ENCODE assay signal across 9 cellular contexts in the genomic region with DNA sequence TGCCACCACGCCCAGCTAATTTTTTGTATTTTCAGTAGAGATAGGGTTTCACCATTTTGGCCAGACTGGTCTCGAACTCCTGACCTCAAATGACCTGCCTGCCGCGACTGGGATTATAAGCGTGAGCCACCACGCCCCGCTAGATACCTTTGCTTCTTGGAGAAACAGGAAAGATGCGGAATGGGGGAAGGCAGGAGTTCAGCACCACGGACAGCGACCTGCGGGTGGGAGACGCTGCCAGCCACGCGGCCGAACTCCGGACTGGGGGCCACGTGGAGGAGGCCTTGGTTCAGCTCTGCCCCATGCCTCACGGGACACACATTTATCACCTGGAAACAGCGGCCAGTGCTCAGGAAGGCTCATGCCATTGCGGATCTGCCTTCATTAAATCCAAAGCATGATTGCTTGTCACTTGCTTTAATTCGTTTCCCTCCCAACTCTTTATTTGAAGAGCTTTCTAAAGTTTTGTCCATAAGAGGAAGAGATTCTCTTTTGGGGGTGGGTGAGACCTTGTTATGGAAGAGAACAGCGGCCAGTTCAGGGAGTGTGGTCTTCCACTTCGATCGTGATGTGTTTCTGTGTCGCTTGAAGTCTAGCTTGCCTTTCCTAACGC.
DNase-seq lines count a peak whose midpoint lies in the region; ATAC-seq, FAIRE-seq and TF ChIP-seq lines count a peak whose summit lies in the region.
"Had no signal": no experiment of that assay in that cellular context is flagged by ENCODE, and none has a peak within 500 bp of the region (broad histone marks: within the 10 kb centered on the region; RNA-seq: fewer than 3 reads in every experiment).

No MANE protein-coding gene starts in this region.

- CTCF ChIA-PET in HCT116 (lab: Charles Lee) = interaction anchor here (1.8 kb wide), 1 partner anchor 103 kb away, joined by 4 read pairs; no protein-coding TSS in a partner anchor

- no peak for FAIRE-seq in kidney (lab: Jason Lieb, UNC)

- H3K4me3 ChIP-seq in HCT116 (replicated peaks in 1 of 2; ENCODE audit: low read depth in 1 of 2, low read length in 2 of 2) (no peak overlapping the region), mucosa of descending colon (no peak overlapping the region), aorta (ENCODE audit: low read length in 2 of 2) (no peak overlapping the region), kidney (ENCODE audit: low read length in 2 of 2) (no peak overlapping the region)

- H2AFZ ChIP-seq in HCT116 (ENCODE audit: low read depth, low read length, poor library complexity, severe bottlenecking) = no peak overlapping the region

- POLR2A ChIA-PET in HCT116 (lab: Charles Lee) = no interaction called here

- TF ChIP-seq CTCF in HCT116 (IDR thresholded peaks at IDR 0.05 in 2 of 3, conservative IDR thresholded peaks at IDR 0.05 in 1 of 3; ENCODE audit: borderline replicate concordance in 1 of 3, insufficient read depth in 1 of 3, low read depth in 2 of 3, low read length in 2 of 3) = no peak
- no peak for TF ChIP-seq CTCF in mucosa of descending colon (IDR thresholded peaks at IDR 0.05)
- TF ChIP-seq CTCF in kidney (IDR thresholded peaks at IDR 0.05; ENCODE audit: borderline replicate concordance, extremely low read depth, insufficient read depth) = no peak

- H4K20me1 ChIP-seq in HCT116 (ENCODE audit: insufficient read depth) = no peaks in the 10 kb centered on the region

- no TSS peak for BruUV-seq in HCT116 (replicated peaks; lab: Mats Ljungman, UMichigan)

- no peak for DNase-seq in HCT116 (ENCODE audit: low read depth, low spot score)
- DNase-seq in T1000 (lab: John Stamatoyannopoulos, UW) = peak; percentile 41
- DNase-seq in effector CD4-positive, alpha-beta T cell = peak; percentile 19
- peak in 2 of 3 donors; percentile 72 to 76 for DNase-seq in mucosa of descending colon
- peak; percentile 68 to 91 for DNase-seq in aorta
- no peak for DNase-seq in kidney
- DNase-seq in cerebellar nuclear complex (lab: John Stamatoyannopoulos, UW) = no peak

- no peak overlapping the region for H3K27ac ChIP-seq in HCT116 (ENCODE audit: low read depth, low read length)
- no peak overlapping the region for H3K27ac ChIP-seq in aorta (ENCODE audit: low read depth in 1 of 2, low read length in 2 of 2)
- H3K27ac ChIP-seq in kidney (ENCODE audit: low read depth in 2 of 2, low read length in 2 of 2) = no peak overlapping the region
- H3K27ac ChIP-seq: HL-60 had no signal

- H3K36me3 ChIP-seq in HCT116 (ENCODE audit: control insufficient read depth in 1 of 2, insufficient read depth in 2 of 2, low read length in 2 of 2) = no peaks in the 10 kb centered on the region
- no peaks in the 10 kb centered on the region for H3K36me3 ChIP-seq in mucosa of descending colon (ENCODE audit: low read depth)
- no peaks in the 10 kb centered on the region for H3K36me3 ChIP-seq in aorta (ENCODE audit: control insufficient read depth in 1 of 2, insufficient read depth in 2 of 2, low read length in 1 of 2)
- H3K36me3 ChIP-seq in kidney (ENCODE audit: control insufficient read depth in 1 of 2, insufficient read depth in 2 of 2, low read length in 2 of 2) = no peaks in the 10 kb centered on the region

- intact Hi-C loops in HCT116 (cut with micrococcal nuclease) (no loop called here), mucosa of descending colon (cut with DNase I, micrococcal nuclease) (no loop called here), aorta (cut with DNase I) (no loop called here), kidney (cut with DNase I) (no loop called here)

- H3K4me2 ChIP-seq in HCT116 (ENCODE audit: low read length) = no peak overlapping the region

- H3K9me3 ChIP-seq in HCT116 (ENCODE audit: control insufficient read depth in 1 of 2, insufficient read depth in 1 of 2, low read depth in 1 of 2, low read length in 2 of 2) (no peaks in the 10 kb centered on the region), mucosa of descending colon (no peaks in the 10 kb centered on the region), aorta (ENCODE audit: control insufficient read depth, low read length) (no peaks in the 10 kb centered on the region), kidney (ENCODE audit: control insufficient read depth in 1 of 2, low read length in 2 of 2) (no peaks in the 10 kb centered on the region)

- TF ChIP-seq RAD21 in HCT116 (IDR thresholded peaks at IDR 0.05; ENCODE audit: low read depth) = no peak

- H3K9me2 ChIP-seq in HCT116 (ENCODE audit: insufficient read depth) = no peaks in the 10 kb centered on the region

- H3K9ac ChIP-seq in HCT116 (ENCODE audit: low read length) = no peak overlapping the region
- no peak overlapping the region for H3K9ac ChIP-seq in kidney (ENCODE audit: low read length in 2 of 2)

- peak; percentile 61 for ATAC-seq in HCT116
- ATAC-seq in mucosa of descending colon = peak; percentile 65
- ATAC-seq in aorta (ENCODE audit: low FRiP score) = peak; percentile 48
- no peak for ATAC-seq in HG02759 (IDR thresholded peaks at IDR 0.05; ENCODE audit: unreplicated experiment)

- H3K4me1 ChIP-seq in HCT116 (ENCODE audit: control insufficient read depth in 1 of 2, insufficient read depth in 2 of 2, low read length in 2 of 2) (no peaks in the 10 kb centered on the region), mucosa of descending colon (ENCODE audit: low read depth) (no peaks in the 10 kb centered on the region), aorta (ENCODE audit: control insufficient read depth in 1 of 2, insufficient read depth in 2 of 2, low read length in 2 of 2) (no peaks in the 10 kb centered on the region), kidney (ENCODE audit: control insufficient read depth in 1 of 2, insufficient read depth in 1 of 2, low read depth in 1 of 2, low read length in 2 of 2) (no peaks in the 10 kb centered on the region)

- peaks cover 88% of the 10 kb centered on the region for H3K27me3 ChIP-seq in HCT116 (ENCODE audit: insufficient read depth, low read length)
- no peaks in the 10 kb centered on the region for H3K27me3 ChIP-seq in aorta (ENCODE audit: control insufficient read depth in 1 of 2, insufficient read depth in 2 of 2, low read length in 1 of 2)

- 18 to 19% methylated on average over 26 of the region's 26 CpGs for WGBS in aorta, 2 donors

- RAD21 ChIA-PET in HCT116 (lab: Charles Lee; ENCODE audit: low non-redundant PET in 1 of 2, low total read pairs in 2 of 2, uncharacterized antibody in 2 of 2, unreplicated experiment in 2 of 2) = no interaction called here

- no peak for TF ChIP-seq POLR2A in HCT116 (IDR thresholded peaks at IDR 0.05; ENCODE audit: borderline replicate concordance, extremely low read depth, insufficient read depth, insufficient read length)

- no peaks in the 10 kb centered on the region for H3K79me2 ChIP-seq in HCT116 (ENCODE audit: insufficient read depth, low read length)

TF ChIP-seq in HCT116, 20 proteins besides CTCF, POLR2A, EP300 and RAD21 (continues in another document):
- TF ChIP-seq SP1 (IDR thresholded peaks at IDR 0.05; ENCODE audit: low read depth) = no peak
- TF ChIP-seq, protein P1, sequence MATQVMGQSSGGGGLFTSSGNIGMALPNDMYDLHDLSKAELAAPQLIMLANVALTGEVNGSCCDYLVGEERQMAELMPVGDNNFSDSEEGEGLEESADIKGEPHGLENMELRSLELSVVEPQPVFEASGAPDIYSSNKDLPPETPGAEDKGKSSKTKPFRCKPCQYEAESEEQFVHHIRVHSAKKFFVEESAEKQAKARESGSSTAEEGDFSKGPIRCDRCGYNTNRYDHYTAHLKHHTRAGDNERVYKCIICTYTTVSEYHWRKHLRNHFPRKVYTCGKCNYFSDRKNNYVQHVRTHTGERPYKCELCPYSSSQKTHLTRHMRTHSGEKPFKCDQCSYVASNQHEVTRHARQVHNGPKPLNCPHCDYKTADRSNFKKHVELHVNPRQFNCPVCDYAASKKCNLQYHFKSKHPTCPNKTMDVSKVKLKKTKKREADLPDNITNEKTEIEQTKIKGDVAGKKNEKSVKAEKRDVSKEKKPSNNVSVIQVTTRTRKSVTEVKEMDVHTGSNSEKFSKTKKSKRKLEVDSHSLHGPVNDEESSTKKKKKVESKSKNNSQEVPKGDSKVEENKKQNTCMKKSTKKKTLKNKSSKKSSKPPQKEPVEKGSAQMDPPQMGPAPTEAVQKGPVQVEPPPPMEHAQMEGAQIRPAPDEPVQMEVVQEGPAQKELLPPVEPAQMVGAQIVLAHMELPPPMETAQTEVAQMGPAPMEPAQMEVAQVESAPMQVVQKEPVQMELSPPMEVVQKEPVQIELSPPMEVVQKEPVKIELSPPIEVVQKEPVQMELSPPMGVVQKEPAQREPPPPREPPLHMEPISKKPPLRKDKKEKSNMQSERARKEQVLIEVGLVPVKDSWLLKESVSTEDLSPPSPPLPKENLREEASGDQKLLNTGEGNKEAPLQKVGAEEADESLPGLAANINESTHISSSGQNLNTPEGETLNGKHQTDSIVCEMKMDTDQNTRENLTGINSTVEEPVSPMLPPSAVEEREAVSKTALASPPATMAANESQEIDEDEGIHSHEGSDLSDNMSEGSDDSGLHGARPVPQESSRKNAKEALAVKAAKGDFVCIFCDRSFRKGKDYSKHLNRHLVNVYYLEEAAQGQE (IDR thresholded peaks at IDR 0.05; ENCODE audit: low read depth) = peak; percentile 100
- no peak for TF ChIP-seq ELF1 (IDR thresholded peaks at IDR 0.05; ENCODE audit: borderline replicate concordance, low read depth)
- TF ChIP-seq EGR1 (IDR thresholded peaks at IDR 0.05; ENCODE audit: low read depth) = no peak
- no peak for TF ChIP-seq YY1 (IDR thresholded peaks at IDR 0.05; ENCODE audit: extremely low read depth, insufficient replicate concordance, low read depth, low read length)
- TF ChIP-seq CEBPB (IDR thresholded peaks at IDR 0.05; ENCODE audit: low read depth) = no peak
- TF ChIP-seq SRF (IDR thresholded peaks at IDR 0.05; ENCODE audit: low read depth) = no peak
- no peak for TF ChIP-seq POLR2AphosphoS5 (IDR thresholded peaks at IDR 0.05; ENCODE audit: low read depth, low read length)
- TF ChIP-seq SIN3A (IDR thresholded peaks at IDR 0.05; ENCODE audit: low read depth) = peak; percentile 32; the same call in 1 of the 2 replicates
- TF ChIP-seq, protein P2, sequence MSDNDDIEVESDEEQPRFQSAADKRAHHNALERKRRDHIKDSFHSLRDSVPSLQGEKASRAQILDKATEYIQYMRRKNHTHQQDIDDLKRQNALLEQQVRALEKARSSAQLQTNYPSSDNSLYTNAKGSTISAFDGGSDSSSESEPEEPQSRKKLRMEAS (IDR thresholded peaks at IDR 0.05) = peak; percentile 90
- TF ChIP-seq TCF7L2 (IDR thresholded peaks at IDR 0.05; ENCODE audit: borderline replicate concordance, extremely low read depth, insufficient read depth, insufficient read length) = no peak
- no peak for TF ChIP-seq EZH2phosphoT487 (IDR thresholded peaks at IDR 0.05; ENCODE audit: borderline replicate concordance)
- no peak for TF ChIP-seq FOSL1 (IDR thresholded peaks at IDR 0.05; ENCODE audit: low read depth)
- TF ChIP-seq ZFX (IDR thresholded peaks at IDR 0.05) = no peak
- TF ChIP-seq, protein P3, sequence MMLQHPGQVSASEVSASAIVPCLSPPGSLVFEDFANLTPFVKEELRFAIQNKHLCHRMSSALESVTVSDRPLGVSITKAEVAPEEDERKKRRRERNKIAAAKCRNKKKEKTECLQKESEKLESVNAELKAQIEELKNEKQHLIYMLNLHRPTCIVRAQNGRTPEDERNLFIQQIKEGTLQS (IDR thresholded peaks at IDR 0.05) = no peak
- no peak for TF ChIP-seq ZNF274 (IDR thresholded peaks at IDR 0.05; ENCODE audit: low read depth, low read length)

Comparison
In these comparisons a context has a peak if more than half of its experiments do, and no peak if none do; other contexts are left out.
1. DNase-seq: peak in T1000 (single experiment), effector CD4-positive, alpha-beta T cell (single experiment), mucosa of descending colon (2 of 3) and aorta (2 of 2); none in HCT116 (single experiment), kidney (single experiment) and cerebellar nuclear complex (0 of 2).